18 cellular contexts compared by ENCODE assay signal in the genomic region with DNA sequence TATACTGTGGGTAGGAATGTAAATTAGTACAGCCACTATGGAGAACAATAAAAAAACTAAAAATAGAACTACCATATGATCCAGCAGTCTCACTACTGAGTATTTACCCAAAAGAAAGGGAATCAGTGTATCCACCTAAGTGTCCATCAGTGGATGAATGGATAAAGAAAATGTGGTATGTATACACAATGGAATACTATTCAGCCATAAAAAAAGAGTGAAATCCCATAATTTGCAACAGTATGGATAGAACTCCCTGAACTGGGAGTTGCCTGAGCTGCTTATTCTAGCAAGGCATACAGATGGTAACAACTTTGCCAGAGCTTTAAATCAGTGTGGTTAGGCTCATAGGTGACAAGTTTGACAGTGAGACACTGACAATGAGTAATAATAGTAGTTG.
"Had no signal": no experiment of that assay in that cellular context is flagged by ENCODE, and none has a peak within 500 bp of the region (broad histone marks: within the 10 kb centered on the region; RNA-seq: fewer than 3 reads in every experiment).

No MANE protein-coding gene starts in this region.

- H3K4me3 ChIP-seq: coronary artery, heart left ventricle, lung, stomach, thoracic aorta, transverse colon had no signal

- H3K27ac Mint-ChIP-seq: endodermal cell had no signal

- H3K4me1 ChIP-seq: transverse colon had no signal

- H3K4me3 Mint-ChIP-seq: endodermal cell, nephron progenitor cell had no signal

- H3K9me3 ChIP-seq: heart left ventricle, stomach, thoracic aorta, transverse colon had no signal

- DNase-seq: effector CD4-positive, alpha-beta T cell; endodermal cell; heart left ventricle; hippocampal formation; left colon; left ventricle myocardium superior; midbrain; nephron progenitor cell; posterior cingulate gyrus; stimulated activated CD4-positive, alpha-beta T cell treated with anti-CD3 and anti-CD28 coated beads, Interleukin-2, amount 100 ng/mL, for 24 hours; stimulated activated CD4-positive, alpha-beta T cell treated with anti-CD3 and anti-CD28 coated beads, Interleukin-4, amount 100 ng/mL, for 4 hours; stimulated activated naive CD4-positive, alpha-beta T cell; stomach; substantia nigra; transverse colon had no signal

- H3K27me3 ChIP-seq: heart left ventricle, stomach, transverse colon had no signal

- H3K27ac ChIP-seq: coronary artery, heart left ventricle, stomach, thoracic aorta, transverse colon had no signal
